ENCODE assay signal across 29 cellular contexts in genomic region chr5:150167163-150167798, GRCh38. TPM values are rescaled to one million over a fixed set of nuclear protein-coding genes. Genes with fewer than 3 reads are reported as not detected.
DNase-seq lines count a peak whose midpoint lies in the region; TF ChIP-seq lines count a peak whose summit lies in the region.
"Had no signal": no experiment of that assay in that cellular context is flagged by ENCODE, and none has a peak within 500 bp of the region (broad histone marks: within the 10 kb centered on the region; RNA-seq: fewer than 3 reads in every experiment).

No MANE protein-coding gene starts in this region.

- no peaks in the 10 kb centered on the region for H3K27me3 ChIP-seq in Caco-2 (replicated peaks; ENCODE audit: control insufficient read depth, insufficient read depth, low read length)
- H3K27me3 ChIP-seq in Peyer's patch = no peaks in the 10 kb centered on the region
- H3K27me3 ChIP-seq in ovary = no peaks in the 10 kb centered on the region

- H3K27ac Mint-ChIP-seq in Caco-2 (ENCODE audit: unreplicated experiment) = no peak overlapping the region
- H3K27ac Mint-ChIP-seq: activated CD4-positive, alpha-beta T cell treated with anti-CD3 and anti-CD28 coated beads, Interleukin-2, amount 10 ng/mL, durations not matched to agents 24 days and 14 days; naive B cell had no signal

- no peaks in the 10 kb centered on the region for H3K27me3 Mint-ChIP-seq in Caco-2 (ENCODE audit: insufficient read depth, unreplicated experiment)

- TF ChIP-seq POLR2A in Peyer's patch (IDR thresholded peaks at IDR 0.05) = no peak
- TF ChIP-seq POLR2A in ovary (IDR thresholded peaks at IDR 0.05) = no peak

- CTCF ChIA-PET in Caco-2 (lab: Charles Lee) = no interaction called here

- H3K4me1 ChIP-seq in Caco-2 (peaks cover 32% of the 10 kb centered on the region), Peyer's patch (peaks cover 0 to 69% (median 7%) of the 10 kb centered on the region in 4 donors), ovary (ENCODE audit: insufficient read depth) (peaks cover 12% of the 10 kb centered on the region)

- H3K4me1 Mint-ChIP-seq in Caco-2 (ENCODE audit: low read depth, unreplicated experiment) = peaks cover 31% of the 10 kb centered on the region
- H3K4me1 Mint-ChIP-seq: activated CD4-positive, alpha-beta T cell treated with anti-CD3 and anti-CD28 coated beads, Interleukin-2, amount 10 ng/mL, durations not matched to agents 24 days and 14 days had no signal

- no TSS peak for BruUV-seq in Caco-2 (replicated peaks; lab: Mats Ljungman, UMichigan)

- no peak for TF ChIP-seq EP300 in ovary (IDR thresholded peaks at IDR 0.05)

- H3K9me3 ChIP-seq in Caco-2 (no peaks in the 10 kb centered on the region), Peyer's patch (no peaks in the 10 kb centered on the region), iPS-18c (ENCODE audit: control insufficient read depth, insufficient read depth, low read length) (peaks cover 2% of the 10 kb centered on the region), ovary (no peaks in the 10 kb centered on the region)
- H3K9me3 ChIP-seq: A549, upper lobe of left lung had no signal

- H3K27ac ChIP-seq in Peyer's patch = peak overlapping the region in 3 of 4 donors; percentile 90 to 97 (median 95)
- H3K27ac ChIP-seq in ovary = no peak overlapping the region
- H3K27ac ChIP-seq: A549, coronary artery, HL-60, upper lobe of left lung, VCaP had no signal

- H3K36me3 ChIP-seq in Caco-2 (ENCODE audit: control insufficient read depth, insufficient read depth, low read length) (no peaks in the 10 kb centered on the region), Peyer's patch (peaks cover 0 to 4% (median 0%) of the 10 kb centered on the region in 3 donors), ovary (no peaks in the 10 kb centered on the region)
- H3K36me3 ChIP-seq: upper lobe of left lung had no signal

- intact Hi-C loops in Caco-2 (cut with micrococcal nuclease; ENCODE audit: unreplicated experiment) = no loop called here
- intact Hi-C loops in ovary (cut with DNase I) = loop anchor here in 2 of 4 donors (5.0 kb wide), 1 partner anchor 35 kb away; no protein-coding TSS in a partner anchor

- POLR2A ChIA-PET in Caco-2 (lab: Charles Lee) = no interaction called here

- TF ChIP-seq CTCF in Caco-2 (IDR thresholded peaks at IDR 0.05; ENCODE audit: insufficient read depth in 1 of 2, low read depth in 1 of 2, low read length in 1 of 2, severe bottlenecking in 1 of 2, unreplicated experiment in 1 of 2) (no peak), Peyer's patch (IDR thresholded peaks at IDR 0.05) (peak in 1 of 6 experiments; percentile 4), ovary (IDR thresholded peaks at IDR 0.05) (no peak)

- no peaks in the 10 kb centered on the region for H3K9me3 Mint-ChIP-seq in Caco-2 (ENCODE audit: unreplicated experiment)
- H3K9me3 Mint-ChIP-seq: activated CD4-positive, alpha-beta T cell treated with anti-CD3 and anti-CD28 coated beads, Interleukin-2, amount 10 ng/mL, durations not matched to agents 24 days and 14 days had no signal

- H3K4me3 ChIP-seq in Caco-2 (ENCODE audit: low read depth, low read length) (no peak overlapping the region), Peyer's patch (peak overlapping the region in 3 of 4 donors; percentile 43 to 72 (median 68)), iPS-18c (ENCODE audit: insufficient read depth, low read depth, low read length) (peak overlapping the region; percentile 24; the same call in 1 of the 2 replicates), ovary (peak overlapping the region; percentile 7)
- H3K4me3 ChIP-seq: A549, coronary artery had no signal

- WGBS in ovary, 3 donors = 80 to 86% (median 82%) methylated on average over 47 to 49 of the region's 49 CpGs

- DNase-seq in Caco-2 = no peak
- no peak for DNase-seq in Peyer's patch
- DNase-seq in ovary = no peak
- DNase-seq in NK-92 treated with Interleukin-12 subunit alpha and Interleukin-12 subunit beta, amount 100 ng/mL, for 24 hours (lab: John Stamatoyannopoulos, UW) = no peak
- no peak for DNase-seq in SHP77 (lab: John Stamatoyannopoulos, UW)
- DNase-seq in middle frontal gyrus (ENCODE audit: extremely low spot score, low spot score) = no peak
- no peak for DNase-seq in kidney tubule cell (ENCODE audit: low spot score)
- DNase-seq: activated CD4-positive, alpha-beta T cell treated with anti-CD3 and anti-CD28 coated beads, Interleukin-2, amount 10 ng/mL, durations not matched to agents 24 days and 14 days; activated naive CD4-positive, alpha-beta T cell treated with Interleukin-2 at 50 U/mL for 16 hours; activated T-cell treated with anti-CD3 and anti-CD28 coated beads, Interleukin-2, amount 50 U/mL, for 48 hours; amniotic stem cell; GF-D8; kidney glomerular epithelial cell; naive B cell; NCI-H1048; NCI-H187 treated with DMSO at 0.1 percent for 48 hours; NCI-H2227 treated with DMSO at 0.1 percent for 48 hours; NCI-H69 had no signal

- H3K4me3 Mint-ChIP-seq in Caco-2 (ENCODE audit: unreplicated experiment) = peak overlapping the region; percentile 59
- H3K4me3 Mint-ChIP-seq: activated CD4-positive, alpha-beta T cell treated with anti-CD3 and anti-CD28 coated beads, Interleukin-2, amount 10 ng/mL, durations not matched to agents 24 days and 14 days had no signal

- H3K36me3 Mint-ChIP-seq in Caco-2 (ENCODE audit: insufficient read depth, unreplicated experiment) = peaks cover 8% of the 10 kb centered on the region
- H3K36me3 Mint-ChIP-seq: naive B cell had no signal

RNA-seq across cellular contexts. Expression of gene CDX1, which starts 0.7 kb away (rescaled TPM):
- total RNA-seq in Caco-2 (2022) = 0.29 and 0.65 TPM in 2 replicates
- 100 to 1,000 TPM; 177 to 429 (median 370) TPM for total RNA-seq in Peyer's patch
- total RNA-seq in ovary = 1 to 10 TPM in 1 of 7 donors, under 1 TPM in 6; 0.23 to 1.4 (median 0.66) TPM
- under 1 TPM; 0.18 to 0.44 TPM for polyA plus RNA-seq in ovary
- total RNA-seq: activated CD4-positive, alpha-beta T cell treated with anti-CD3 and anti-CD28 coated beads, Interleukin-2, amount 10 ng/mL, durations not matched to agents 24 days and 14 days; bronchial epithelial cell; lung microvascular endothelial cell; sciatic nerve had no signal
- polyA plus RNA-seq: A549 had no signal

RNA-seq across cellular contexts. Expression of gene PDGFRB, which starts 11.6 kb away (rescaled TPM):
- total RNA-seq in Caco-2 (2022) (5.9 and 7.2 TPM in 2 replicates), Peyer's patch (10 to 100 TPM; 17.5 to 87.5 (median 31.2) TPM), ovary (100 to 1,000 TPM; 102 to 302 (median 212) TPM)
- polyA plus RNA-seq in ovary = 100 to 1,000 TPM; 111 to 183 TPM

RNA-seq across cellular contexts. Expression of gene SLC6A7, which starts 22.6 kb away (rescaled TPM):
- total RNA-seq in Caco-2 (2022) = not detected in 2 replicates
- total RNA-seq in Peyer's patch = 10 to 100 TPM; 12.3 to 41.6 (median 19.9) TPM
- not detected for total RNA-seq in ovary
- polyA plus RNA-seq in ovary = under 1 TPM in 1 of 2 donors, not detected in 1; 0.02 TPM
- total RNA-seq: activated CD4-positive, alpha-beta T cell treated with anti-CD3 and anti-CD28 coated beads, Interleukin-2, amount 10 ng/mL, durations not matched to agents 24 days and 14 days; bronchial epithelial cell; fibroblast of lung; lung microvascular endothelial cell; sciatic nerve had no signal
- polyA plus RNA-seq: A549, BJ had no signal

Comparison
In these comparisons a context has a peak if more than half of its experiments do, and no peak if none do; other contexts are left out.
1. H3K27ac ChIP-seq: peak in Peyer's patch (3 of 4); none in ovary (0 of 2).
2. RNA of gene CDX1, which starts 0.7 kb away (total RNA-seq): 177 to 429 TPM in Peyer's patch; 0.23 to 1.4 TPM in ovary and 0.29 to 0.65 TPM in Caco-2; every median in the first group is over 10 times any median in the second.
3. RNA of gene SLC6A7, which starts 22.6 kb away (total RNA-seq): 12.3 to 41.6 TPM in Peyer's patch; not detected in Caco-2 and not detected in ovary; every median in the first group is over 10 times any median in the second.